In the genomic region with DNA sequence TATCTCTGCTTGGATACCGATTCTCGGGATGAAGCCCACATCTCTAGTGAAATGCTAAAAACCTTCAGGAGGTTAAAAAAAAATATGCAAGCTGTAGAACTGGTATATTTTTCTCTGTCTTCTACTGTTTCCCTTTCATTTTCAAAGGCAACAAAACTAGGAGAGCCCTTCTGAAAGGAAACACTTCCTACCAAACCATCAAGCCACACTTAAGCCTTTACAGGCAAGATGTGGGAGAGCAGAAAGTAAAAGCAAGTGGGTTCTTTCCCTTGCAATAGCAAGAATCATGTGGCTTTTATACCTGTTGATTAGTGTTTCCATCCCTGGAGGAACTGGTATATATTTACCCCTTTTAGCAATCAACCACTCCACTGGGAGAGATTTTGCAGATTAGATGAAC, we compare ENCODE assay signal across 24 cellular contexts.
"Had no signal": no experiment of that assay in that cellular context is flagged by ENCODE, and none has a peak within 500 bp of the region (broad histone marks: within the 10 kb centered on the region; RNA-seq: fewer than 3 reads in every experiment).

No MANE protein-coding gene starts in this region.

- H3K4me1 ChIP-seq: adrenal gland, breast epithelium, heart left ventricle, prostate gland, right atrium auricular region, suprapubic skin, uterus had no signal

- H3K9me3 ChIP-seq: adrenal gland, breast epithelium, gastroesophageal sphincter, heart left ventricle, mucosa of descending colon, prostate gland, right atrium auricular region, suprapubic skin, transverse colon, uterus had no signal

- H3K27ac Mint-ChIP-seq: activated T-helper 1 cell treated with anti-CD3 and anti-CD28 coated beads, Interleukin-12 subunit alpha, Interleukin-12 subunit beta, Interleukin-2, Interleukin-4 antibody, amounts not matched to agents 30 ng/mL and 10 ng/mL and 1 ng/mL, durations not matched to agents 14 hours and 24 hours and 36 hours; naive B cell; stimulated activated naive CD8-positive, alpha-beta T cell treated with anti-CD3 and anti-CD28 coated beads, Interleukin-15, Interleukin-2, amounts not matched to agents 100 ng/mL and 50 ng/mL, for 24 hours had no signal

- H3K36me3 Mint-ChIP-seq: naive B cell had no signal

- H3K36me3 ChIP-seq: adrenal gland, breast epithelium, gastroesophageal sphincter, heart left ventricle, prostate gland, right atrium auricular region, suprapubic skin, transverse colon, uterus, WERI-Rb-1 had no signal

- H3K27ac ChIP-seq: adrenal gland, breast epithelium, gastroesophageal sphincter, heart left ventricle, prostate gland, right atrium auricular region, suprapubic skin, transverse colon, uterus, WERI-Rb-1 had no signal

- DNase-seq: activated CD8-positive, alpha-beta memory T cell treated with anti-CD3 and anti-CD28 coated beads for 24 hours; activated gamma-delta T cell treated with Interleukin-2 at 50 U/mL for 16 hours; adrenal gland; cerebellar nuclear complex; cortex of kidney; effector CD4-positive, alpha-beta T cell; heart left ventricle; kidney glomerular epithelial cell; left ventricle myocardium superior; mucosa of descending colon; naive B cell; stimulated activated CD4-positive, alpha-beta T cell treated with anti-CD3 and anti-CD28 coated beads, Interleukin-12 subunit alpha, Interleukin-12 subunit beta, amount 100 ng/mL, for 4 hours; stimulated activated CD4-positive, alpha-beta T cell treated with anti-CD3 and anti-CD28 coated beads, Interleukin-1b, Interleukin-23, amount 100 ng/mL, for 48 hours; transverse colon; uterus; WERI-Rb-1 had no signal

- H3K4me1 Mint-ChIP-seq: naive B cell had no signal

- H3K4me3 ChIP-seq: adrenal gland, breast epithelium, gastroesophageal sphincter, heart left ventricle, mucosa of descending colon, prostate gland, right atrium auricular region, suprapubic skin, transverse colon, uterus had no signal

- ATAC-seq: esophagus mucosa, gastroesophageal sphincter, heart left ventricle, left ventricle myocardium superior, mucosa of descending colon had no signal

- H3K9me3 Mint-ChIP-seq: activated T-helper 1 cell treated with anti-CD3 and anti-CD28 coated beads, Interleukin-12 subunit alpha, Interleukin-12 subunit beta, Interleukin-2, Interleukin-4 antibody, amounts not matched to agents 30 ng/mL and 10 ng/mL and 1 ng/mL, durations not matched to agents 14 hours and 24 hours and 36 hours; naive B cell; stimulated activated naive CD8-positive, alpha-beta T cell treated with anti-CD3 and anti-CD28 coated beads, Interleukin-15, Interleukin-2, amounts not matched to agents 100 ng/mL and 50 ng/mL, for 24 hours had no signal

- H3K27me3 ChIP-seq: adrenal gland, breast epithelium, gastroesophageal sphincter, right atrium auricular region, suprapubic skin, transverse colon, uterus had no signal

- H3K4me3 Mint-ChIP-seq: activated T-helper 1 cell treated with anti-CD3 and anti-CD28 coated beads, Interleukin-12 subunit alpha, Interleukin-12 subunit beta, Interleukin-2, Interleukin-4 antibody, amounts not matched to agents 30 ng/mL and 10 ng/mL and 1 ng/mL, durations not matched to agents 14 hours and 24 hours and 36 hours; naive B cell; stimulated activated naive CD8-positive, alpha-beta T cell treated with anti-CD3 and anti-CD28 coated beads, Interleukin-15, Interleukin-2, amounts not matched to agents 100 ng/mL and 50 ng/mL, for 24 hours had no signal
